ENCODE assay signal across 17 cellular contexts in genomic region chr2:121826036-121826435, GRCh38.
"Had no signal": no experiment of that assay in that cellular context is flagged by ENCODE, and none has a peak within 500 bp of the region (broad histone marks: within the 10 kb centered on the region; RNA-seq: fewer than 3 reads in every experiment).

No MANE protein-coding gene starts in this region.

- H3K36me3 Mint-ChIP-seq: memory B cell had no signal

- H3K4me3 Mint-ChIP-seq: activated B cell treated with CpG ODN at 0.5 μM for 24 hours, memory B cell, nephron, T-helper 17 cell had no signal

- ATAC-seq: esophagus mucosa, left lobe of liver, T-helper 17 cell had no signal

- H3K4me1 Mint-ChIP-seq: activated B cell treated with CpG ODN at 0.5 μM for 24 hours, memory B cell had no signal

- DNase-seq: activated B cell treated with CpG ODN at 0.5 μM for 24 hours; activated CD4-positive, alpha-beta T cell treated with anti-CD3 and anti-CD28 coated beads, Interleukin-2, amount 50 U/mL, for 1 hour; activated naive CD4-positive, alpha-beta T cell treated with anti-CD3 and anti-CD28 coated beads, Interleukin-2, amount 50 U/mL, for 16 hours; activated T-cell treated with anti-CD3 and anti-CD28 coated beads for 4 hours; amniotic stem cell; brain microvascular endothelial cell; occipital lobe; sigmoid colon; stimulated activated CD4-positive, alpha-beta T cell treated with anti-CD3 and anti-CD28 coated beads, Interleukin-2, amount 100 ng/mL, for 48 hours; stimulated activated naive CD4-positive, alpha-beta T cell treated with Interleukin-2 at 50 U/mL for 16 hours; T-helper 17 cell; upper lobe of right lung had no signal

- H3K9me3 Mint-ChIP-seq: activated T-helper 2 cell treated with anti-CD3 and anti-CD28 coated beads, Interferon-gamma antibody, Interleukin-2, Interleukin-4, amounts not matched to agents 10 μg/mL and 5 μg/mL and 100 μg/mL, durations not matched to agents 14 hours and 24 hours and 36 hours; memory B cell had no signal
